Comparison of ENCODE assay signal across 9 cellular contexts in genomic region chr13:30690282-30691188, GRCh38. TPM values are rescaled to one million over a fixed set of nuclear protein-coding genes. Genes with fewer than 3 reads are reported as not detected.
DNase-seq lines count a peak whose midpoint lies in the region; ATAC-seq and TF ChIP-seq lines count a peak whose summit lies in the region.
"Had no signal": no experiment of that assay in that cellular context is flagged by ENCODE, and none has a peak within 500 bp of the region (broad histone marks: within the 10 kb centered on the region; RNA-seq: fewer than 3 reads in every experiment).

No MANE protein-coding gene starts in this region.

- H3K36me3 Mint-ChIP-seq in immature natural killer cell, result no peaks in the 10 kb centered on the region
- H3K36me3 Mint-ChIP-seq in stimulated activated naive B cell treated with anti-CD40 and anti-IgM and Interleukin-4, amounts not matched to agents 10 μg/mL and 1 μg/mL and 100 μg/mL, for 72 hours, result no peaks in the 10 kb centered on the region

- no peaks in the 10 kb centered on the region for H3K36me3 ChIP-seq in adrenal gland (replicated peaks in 1 of 2)

- H3K4me1 Mint-ChIP-seq in immature natural killer cell, result peaks cover 35 to 44% of the 10 kb centered on the region in 2 donors
- peaks cover 12 to 13% of the 10 kb centered on the region in 2 donors for H3K4me1 Mint-ChIP-seq in stimulated activated naive B cell treated with anti-CD40 and anti-IgM and Interleukin-4, amounts not matched to agents 10 μg/mL and 1 μg/mL and 100 μg/mL, for 72 hours

- no peak for TF ChIP-seq POLR2A in adrenal gland (IDR thresholded peaks at IDR 0.05)

- no peaks in the 10 kb centered on the region for H3K27me3 ChIP-seq in adrenal gland

- DNase-seq in DMS153 (lab: John Stamatoyannopoulos, UW) (peak; percentile 39), NCI-H226 (peak; percentile 66), adrenal gland (peak in 6 of 7 donors; percentile 32 to 72 (median 57)), immature natural killer cell (peak; percentile 34 to 42 (median 41)), NCI-H2107 treated with DMSO at 0.1 percent for 48 hours (lab: John Stamatoyannopoulos, UW; ENCODE audit: unreplicated experiment) (no peak)
- peak; percentile 17 for DNase-seq in stimulated activated naive B cell treated with anti-CD40 and anti-IgM and Interleukin-4, amounts not matched to agents 10 μg/mL and 1 μg/mL and 100 μg/mL, for 72 hours

- H3K9me3 Mint-ChIP-seq in immature natural killer cell, result no peaks in the 10 kb centered on the region
- H3K9me3 Mint-ChIP-seq in stimulated activated naive B cell treated with anti-CD40 and anti-IgM and Interleukin-4, amounts not matched to agents 10 μg/mL and 1 μg/mL and 100 μg/mL, for 72 hours, result no peaks in the 10 kb centered on the region

- H3K4me1 ChIP-seq in adrenal gland (replicated peaks in 1 of 2), result peaks cover 0 to under 1% of the 10 kb centered on the region in 2 donors

- intact Hi-C loops in adrenal gland (cut with DNase I), result no loop called here

- WGBS in adrenal gland, 4 donors, result 52 to 68% (median 55%) methylated on average over 21 of the region's 21 CpGs

- no peak for TF ChIP-seq CTCF in adrenal gland (IDR thresholded peaks at IDR 0.05)

- peak overlapping the region in 1 of 4 donors; percentile 39 for H3K4me3 ChIP-seq in adrenal gland
- H3K4me3 ChIP-seq: SK-N-MC had no signal

- peak overlapping the region in 5 of 6 donors; percentile 61 to 83 (median 78) for H3K27ac Mint-ChIP-seq in immature natural killer cell
- H3K27ac Mint-ChIP-seq in stimulated activated naive B cell treated with anti-CD40 and anti-IgM and Interleukin-4, amounts not matched to agents 10 μg/mL and 1 μg/mL and 100 μg/mL, for 72 hours, result no peak overlapping the region

- peak overlapping the region; percentile 10 to 88 (median 55) for H3K27ac ChIP-seq in adrenal gland
- H3K27ac ChIP-seq: SK-N-MC had no signal

- H3K27me3 Mint-ChIP-seq in immature natural killer cell (ENCODE audit: low read depth in 3 of 3), result peaks cover 2 to 6% (median 5%) of the 10 kb centered on the region in 3 donors
- no peaks in the 10 kb centered on the region for H3K27me3 Mint-ChIP-seq in stimulated activated naive B cell treated with anti-CD40 and anti-IgM and Interleukin-4, amounts not matched to agents 10 μg/mL and 1 μg/mL and 100 μg/mL, for 72 hours

- H3K4me3 Mint-ChIP-seq in immature natural killer cell, result peak overlapping the region; percentile 79 to 87 (median 83)
- peak overlapping the region; percentile 33 to 61 for H3K4me3 Mint-ChIP-seq in stimulated activated naive B cell treated with anti-CD40 and anti-IgM and Interleukin-4, amounts not matched to agents 10 μg/mL and 1 μg/mL and 100 μg/mL, for 72 hours

- H3K9me3 ChIP-seq in adrenal gland (replicated peaks in 1 of 3), result no peaks in the 10 kb centered on the region

- peak; percentile 66 for ATAC-seq in GM21786 (IDR thresholded peaks at IDR 0.05; ENCODE audit: unreplicated experiment)
- peak; percentile 71 to 85 for ATAC-seq in stimulated activated naive B cell treated with anti-CD40 and anti-IgM and Interleukin-4, amounts not matched to agents 10 μg/mL and 1 μg/mL and 100 μg/mL, for 72 hours (replicated peaks)
- ATAC-seq in HG02973 (IDR thresholded peaks at IDR 0.05; ENCODE audit: unreplicated experiment), result no peak

RNA-seq across cellular contexts. Expression of gene ALOX5AP, which starts 44.8 kb away (rescaled TPM):
- total RNA-seq in adrenal gland, result 100 to 1,000 TPM in 1 of 8 donors, 10 to 100 TPM in 7; 21.1 to 122 (median 44.2) TPM
- polyA plus RNA-seq in adrenal gland (10 to 100 TPM in 1 of 3 donors, 1 to 10 TPM in 2; 6.3 to 42.8 (median 7.1) TPM), immature natural killer cell (100 to 1,000 TPM; 449 to 804 (median 530) TPM)

Comparison
In these comparisons a context has a peak if more than half of its experiments do, and no peak if none do; other contexts are left out.
1. RNA of gene ALOX5AP, which starts 44.8 kb away (polyA plus RNA-seq): 449 to 804 TPM in immature natural killer cell; 6.3 to 42.8 TPM in adrenal gland; every median in the first group is over 10 times any median in the second.